16 cellular contexts compared by ENCODE assay signal in genomic region chr19:18508585-18508984, GRCh38. TPM values are rescaled to one million over a fixed set of nuclear protein-coding genes. Genes with fewer than 3 reads are reported as not detected.
DNase-seq lines count a peak whose midpoint lies in the region; ATAC-seq, FAIRE-seq and TF ChIP-seq lines count a peak whose summit lies in the region.
"Had no signal": no experiment of that assay in that cellular context is flagged by ENCODE, and none has a peak within 500 bp of the region (broad histone marks: within the 10 kb centered on the region; RNA-seq: fewer than 3 reads in every experiment).

No MANE protein-coding gene starts in this region.

- H2AFZ ChIP-seq in K562 (ENCODE audit: low read depth, low read length) (no peak overlapping the region), mesenchymal stem cell (ENCODE audit: low read depth, low read length) (no peak overlapping the region), OCI-LY7 (ENCODE audit: low read length) (no peak overlapping the region)

- H2BK120ac ChIP-seq in mesenchymal stem cell (ENCODE audit: low read depth, low read length) = no peak overlapping the region

- no peak overlapping the region for H2BK15ac ChIP-seq in mesenchymal stem cell (ENCODE audit: low read depth, poor library complexity, severe bottlenecking)

- H3K79me2 ChIP-seq in K562 (ENCODE audit: control insufficient read depth, insufficient read depth, low read length) = peaks cover 96% of the 10 kb centered on the region
- peaks cover 51% of the 10 kb centered on the region for H3K79me2 ChIP-seq in OCI-LY7 (ENCODE audit: insufficient read depth, low read depth, low read length)

- BruUV-seq in K562 (replicated peaks; lab: Mats Ljungman, UMichigan) (no TSS peak), OCI-LY7 (replicated peaks; lab: Mats Ljungman, UMichigan) (no TSS peak)

- POLR2A ChIA-PET in K562 (lab: Yijun Ruan, JAX) = interaction anchor here (0.6 to 9.2 kb wide), 5 partner anchors 11 to 25 kb away, joined by 3 to 84 read pairs (median 4); partner anchors contain the start of gene ELL
- POLR2A ChIA-PET in OCI-LY7 (lab: Charles Lee) = interaction anchor here (0.9 kb wide), 1 partner anchor 10 kb away, joined by 4 read pairs; no protein-coding TSS in a partner anchor

- WGBS in heart left ventricle, 4 donors = 78 to 95% (median 87%) methylated on average over 5 to 7 of the region's 7 CpGs
- WGBS in K562 (ENCODE audit: insufficient coverage, low coverage, missing lambda C conversion rate) = 83% methylated on average over 7 of the region's 7 CpGs
- 87% methylated on average over 6 of the region's 7 CpGs for WGBS in mesenchymal stem cell

- H2AK5ac ChIP-seq in mesenchymal stem cell (ENCODE audit: low read length, severe bottlenecking) = no peak overlapping the region

- no peak for FAIRE-seq in K562 (lab: Jason Lieb, UNC)

- H3K4ac ChIP-seq in mesenchymal stem cell (ENCODE audit: low read depth in 1 of 2, low read length in 2 of 2) = no peak overlapping the region

- in situ Hi-C loops in K562 (cut with MboI) = no loop called here

- TF ChIP-seq RAD21 in K562 (CRISPR knock-in tag; conservative IDR thresholded peaks at IDR 0.05 in 1 of 2, IDR thresholded peaks at IDR 0.05 in 1 of 2) = no peak

- H3K27ac ChIP-seq in heart left ventricle = peak overlapping the region in 11 of 12 donors; percentile 51 to 93 (median 78)
- peak overlapping the region; percentile 46; the same call in 2 of the 3 replicates for H3K27ac ChIP-seq in K562 (ENCODE audit: extremely low read depth, low read depth, low read length)
- H3K27ac ChIP-seq in mesenchymal stem cell (ENCODE audit: low read length, poor library complexity, severe bottlenecking) = no peak overlapping the region
- peak overlapping the region; percentile 38 to 62 for H3K27ac ChIP-seq in uterus
- H3K27ac ChIP-seq in OCI-LY7 (ENCODE audit: low read depth, low read length, poor library complexity, severe bottlenecking) = no peak overlapping the region

- H4K20me1 ChIP-seq in K562 (replicated peaks; ENCODE audit: control insufficient read depth, insufficient read depth, low read length) (peaks cover 78% of the 10 kb centered on the region), OCI-LY7 (ENCODE audit: insufficient read depth, low read length) (peaks cover 7% of the 10 kb centered on the region; the same call in 1 of the 2 replicates)

- no peak overlapping the region for H3K18ac ChIP-seq in mesenchymal stem cell (ENCODE audit: low read depth in 1 of 2, low read length in 2 of 2)

- CTCF ChIA-PET in K562 (lab: Yijun Ruan, JAX; ENCODE audit: low intra/inter-chr PET ratio) (no interaction called here), OCI-LY7 (lab: Charles Lee; ENCODE audit: unreplicated experiment) (no interaction called here)

- H3K9ac ChIP-seq in K562 (ENCODE audit: insufficient read depth in 1 of 2, low read depth in 2 of 2, low read length in 2 of 2) = peak overlapping the region in 1 of 2 experiments; percentile 76; a peak in 2 of 4 replicates
- H3K9ac ChIP-seq in mesenchymal stem cell (ENCODE audit: low read length) = peak overlapping the region; percentile 6

- H3K79me1 ChIP-seq in mesenchymal stem cell (replicated peaks; ENCODE audit: low read length, poor library complexity, severe bottlenecking) = peaks cover 13% of the 10 kb centered on the region

- H3K27me3 ChIP-seq in heart left ventricle = no peaks in the 10 kb centered on the region
- H3K27me3 ChIP-seq in K562 (ENCODE audit: control insufficient read depth in 2 of 2, insufficient read depth in 2 of 2, low read length in 2 of 2) = no peaks in the 10 kb centered on the region
- no peaks in the 10 kb centered on the region for H3K27me3 ChIP-seq in mesenchymal stem cell (ENCODE audit: control insufficient read depth in 1 of 2, insufficient read depth in 1 of 2, low read length in 2 of 2)
- H3K27me3 ChIP-seq in uterus = no peaks in the 10 kb centered on the region

- no peak overlapping the region for H2BK12ac ChIP-seq in mesenchymal stem cell (ENCODE audit: low read length in 2 of 2)

- H3K9me3 ChIP-seq in heart left ventricle = no peaks in the 10 kb centered on the region
- H3K9me3 ChIP-seq in K562 (replicated peaks; ENCODE audit: control insufficient read depth, insufficient read depth, low read depth, low read length) = no peaks in the 10 kb centered on the region
- H3K9me3 ChIP-seq in mesenchymal stem cell (ENCODE audit: control insufficient read depth, low read length) = no peaks in the 10 kb centered on the region
- H3K9me3 ChIP-seq in uterus = no peaks in the 10 kb centered on the region
- H3K9me3 ChIP-seq in OCI-LY7 (ENCODE audit: low read length) = no peaks in the 10 kb centered on the region

- H3K36me3 ChIP-seq in heart left ventricle = no peaks in the 10 kb centered on the region
- H3K36me3 ChIP-seq in K562 (ENCODE audit: control insufficient read depth, insufficient read depth, low read length) = peaks cover 3% of the 10 kb centered on the region; the same call in 2 of the 3 replicates
- peaks cover 3 to 12% of the 10 kb centered on the region in 2 experiments for H3K36me3 ChIP-seq in mesenchymal stem cell (ENCODE audit: control insufficient read depth in 1 of 2, insufficient read depth in 2 of 2, low read depth in 1 of 2, low read length in 2 of 2)
- no peaks in the 10 kb centered on the region for H3K36me3 ChIP-seq in uterus
- no peaks in the 10 kb centered on the region for H3K36me3 ChIP-seq in OCI-LY7 (ENCODE audit: insufficient read depth, low read length)

- peak overlapping the region in 1 of 2 experiments; percentile 46 for H3K14ac ChIP-seq in mesenchymal stem cell (ENCODE audit: low read length in 2 of 2)

- TF ChIP-seq EP300 in K562 (IDR thresholded peaks at IDR 0.05; ENCODE audit: low read length) = no peak

- ATAC-seq in heart left ventricle (no peak), Right ventricle myocardium superior (ENCODE audit: poor library complexity) (no peak), K562 (no peak), HG02588 (IDR thresholded peaks at IDR 0.05; ENCODE audit: unreplicated experiment) (no peak)
- ATAC-seq: natural killer cell treated with Interleukin-12 subunit alpha and Interleukin-12 subunit beta and Interleukin-15 and Interleukin-18, amount 100 ng/mL, for 72 hours had no signal

- no peak for TF ChIP-seq POLR2A in heart left ventricle (IDR thresholded peaks at IDR 0.05)
- TF ChIP-seq POLR2A in K562 (conservative IDR thresholded peaks at IDR 0.05) = no peak
- TF ChIP-seq POLR2A in uterus (IDR thresholded peaks at IDR 0.05) = no peak

- H2BK5ac ChIP-seq in mesenchymal stem cell (ENCODE audit: low read depth, low read length, poor library complexity, severe bottlenecking) = no peak overlapping the region

- H3K4me2 ChIP-seq in K562 (ENCODE audit: insufficient read depth, low read length) (no peak overlapping the region), mesenchymal stem cell (ENCODE audit: low read length, poor library complexity, severe bottlenecking) (no peak overlapping the region), OCI-LY7 (ENCODE audit: low read length) (no peak overlapping the region)

- peaks cover 36 to 98% (median 73%) of the 10 kb centered on the region in 12 donors for H3K4me1 ChIP-seq in heart left ventricle
- H3K4me1 ChIP-seq in K562 (replicated peaks in 1 of 2; ENCODE audit: control insufficient read depth in 2 of 2, insufficient read depth in 2 of 2, low read length in 2 of 2) = peaks cover 23 to 57% of the 10 kb centered on the region in 2 experiments
- H3K4me1 ChIP-seq in mesenchymal stem cell (ENCODE audit: control insufficient read depth, insufficient read depth, low read depth, low read length) = peaks cover 61% of the 10 kb centered on the region
- H3K4me1 ChIP-seq in uterus = peaks cover 0 to 25% of the 10 kb centered on the region in 2 donors
- no peaks in the 10 kb centered on the region for H3K4me1 ChIP-seq in OCI-LY7 (ENCODE audit: insufficient read depth, low read length, poor library complexity, severe bottlenecking)

- H4K8ac ChIP-seq in mesenchymal stem cell (ENCODE audit: low read length) = no peak overlapping the region

- no peak for TF ChIP-seq CTCF in heart left ventricle (IDR thresholded peaks at IDR 0.05)
- TF ChIP-seq CTCF in K562 (IDR thresholded peaks at IDR 0.05 in 2 of 3, conservative IDR thresholded peaks at IDR 0.05 in 1 of 3; ENCODE audit: insufficient read depth in 2 of 3, low read depth in 1 of 3, low read length in 3 of 3) = no peak
- no peak for TF ChIP-seq CTCF in uterus (IDR thresholded peaks at IDR 0.05)
- no peak for TF ChIP-seq CTCF in OCI-LY7 (conservative IDR thresholded peaks at IDR 0.05; ENCODE audit: low read length)

- no peak overlapping the region for H3K23ac ChIP-seq in mesenchymal stem cell (ENCODE audit: low read length in 2 of 2)

- H3K4me3 ChIP-seq in heart left ventricle (no peak overlapping the region), K562 (no peak overlapping the region), mesenchymal stem cell (ENCODE audit: insufficient read depth in 1 of 2, low read depth in 1 of 2, low read length in 2 of 2) (no peak overlapping the region), uterus (no peak overlapping the region), OCI-LY7 (ENCODE audit: low read depth, low read length, poor library complexity, severe bottlenecking) (no peak overlapping the region)

- H4K91ac ChIP-seq in mesenchymal stem cell (ENCODE audit: low read length) = no peak overlapping the region

- intact Hi-C loops in heart left ventricle (cut with DNase I) = loop anchor here in 7 of 10 donors (2.0 to 5.0 kb wide), 4 partner anchors 36 to 46 kb away; no protein-coding TSS in a partner anchor
- intact Hi-C loops in Right ventricle myocardium superior (cut with DNase I) = loop anchor here (5.0 kb wide), 1 partner anchor 41 kb away; no protein-coding TSS in a partner anchor
- intact Hi-C loops in K562 (cut with micrococcal nuclease) = no loop called here
- intact Hi-C loops in uterus (cut with DNase I; ENCODE audit: low total_unique reads) = no loop called here
- intact Hi-C loops in OCI-LY7 (cut with micrococcal nuclease; ENCODE audit: unreplicated experiment) = no loop called here

- peaks cover 31% of the 10 kb centered on the region for H3K9me1 ChIP-seq in K562 (ENCODE audit: control insufficient read depth, insufficient read depth, low read length)

- no peak for DNase-seq in heart left ventricle
- DNase-seq in Right ventricle myocardium superior = no peak
- DNase-seq in K562 (ENCODE audit: extremely low read depth in 1 of 4, low spot score in 3 of 4) = no peak
- no peak for DNase-seq in mesenchymal stem cell
- DNase-seq in uterus = no peak
- DNase-seq in activated CD4-positive, alpha-beta T cell treated with anti-CD3 and anti-CD28 coated beads for 4 hours = no peak
- no peak for DNase-seq in OCI-LY7 (ENCODE audit: low spot score)
- DNase-seq: activated naive CD4-positive, alpha-beta T cell treated with anti-CD3 and anti-CD28 coated beads, Interleukin-2, amount 50 U/mL, for 16 hours; cerebellar nuclear complex; GOT3; hippocampal formation; NCI-H1048; NCI-H2171; stimulated activated CD4-positive, alpha-beta T cell treated with anti-CD3 and anti-CD28 coated beads, Interleukin-4, amount 100 ng/mL, for 4 hours had no signal

- H3K9me2 ChIP-seq in OCI-LY7 (ENCODE audit: insufficient read depth, low read length) = no peaks in the 10 kb centered on the region

RNA-seq across cellular contexts. Expression of gene ELL, which starts 13.3 kb away (rescaled TPM):
- total RNA-seq in heart left ventricle (10 to 100 TPM in 4 of 9 donors, 1 to 10 TPM in 5; 5.9 to 17.8 (median 9.1) TPM), Right ventricle myocardium superior (7.5 TPM), K562 (2014; rRNA removed) (12.9 and 16.3 TPM in 2 replicates), K562 (2014; rRNA removed; fragmentation: Illumina TruSeq; extraction: Trizol) (2.8 and 3.2 TPM in 2 replicates), K562 (2015; rRNA removed; fragmentation: Illumina TruSeq; extraction: Trizol) (5.4 and 6.0 TPM in 2 replicates), K562 (2021) (22.1 and 22.5 TPM in 2 replicates), uterus (10 to 100 TPM in 3 of 4 donors, 1 to 10 TPM in 1; 4.1 to 43.5 (median 21.7) TPM), OCI-LY7 (2022) (24.6 and 26.5 TPM in 2 replicates)
- polyA plus RNA-seq in heart left ventricle (1 to 10 TPM; 6.2 to 7.3 TPM), K562 (2011; rRNA removed) (4.0 and 9.2 TPM in 2 replicates), K562 (2014; fragmentation: Illumina TruSeq; extraction: Trizol) (4.1 and 9.6 TPM in 2 replicates), K562 (2014; fragmentation: Nextera tagmentation; extraction: Ambion mirVana) (under 1 TPM; 0.24 to 0.45 TPM), K562 (2014; rRNA removed) (9.0 and 13.2 TPM in 2 replicates)
- total RNA-seq in K562 (2011; cell fraction: chromatin; rRNA removed; ENCODE audit: low replicate concordance) = 26.9 and 68.3 TPM in 2 replicates
- total RNA-seq in K562 (2011; cell fraction: nucleolus; rRNA removed) = 36.6 and 44.4 TPM in 2 replicates
- total RNA-seq in K562 (2011; cell fraction: nucleoplasm; rRNA removed) = 26.0 and 26.8 TPM in 2 replicates
- 4.9 and 11.1 TPM in 2 replicates for polyA plus RNA-seq in K562 (2011; cell fraction: cytosol; rRNA removed)
- 14.6 and 22.8 TPM in 2 replicates for polyA plus RNA-seq in K562 (2011; cell fraction: nucleus; rRNA removed)
- polyA plus RNA-seq in K562 (2012) = 12.3 and 14.0 TPM in 2 replicates
- 2.8 and 4.1 TPM in 2 replicates for polyA minus RNA-seq in K562 (2011; rRNA and poly(A)+ RNA removed)
- 7.6 and 14.9 TPM in 2 replicates for polyA minus RNA-seq in K562 (2011; cell fraction: cytosol; rRNA and poly(A)+ RNA removed)
- polyA minus RNA-seq in K562 (2011; cell fraction: nucleus; rRNA and poly(A)+ RNA removed) = 7.0 and 10.7 TPM in 2 replicates
- 9.8 TPM for polyA plus RNA-seq in mesenchymal stem cell (2013, experiment 1 of 2)
- 9.8 TPM for polyA plus RNA-seq in mesenchymal stem cell (2013, experiment 2 of 2)
- 14.4 and 18.7 TPM in 2 replicates for total RNA-seq in OCI-LY7 (2014; rRNA removed; shearing (Covaris generic))

RNA-seq across cellular contexts. Expression of gene FKBP8, which starts 34.8 kb away (rescaled TPM):
- total RNA-seq in heart left ventricle = 100 to 1,000 TPM; 136 to 353 (median 157) TPM
- polyA plus RNA-seq in heart left ventricle = 100 to 1,000 TPM; 142 to 270 TPM
- total RNA-seq in Right ventricle myocardium superior = 182 TPM
- total RNA-seq in K562 (2011; cell fraction: chromatin; rRNA removed; ENCODE audit: low replicate concordance) = 26.1 and 86.1 TPM in 2 replicates
- total RNA-seq in K562 (2011; cell fraction: nucleolus; rRNA removed) = 93.6 and 114 TPM in 2 replicates
- total RNA-seq in K562 (2011; cell fraction: nucleoplasm; rRNA removed) = 59.8 and 63.9 TPM in 2 replicates
- total RNA-seq in K562 (2014; rRNA removed) = 234 and 260 TPM in 2 replicates
- 16.0 and 21.8 TPM in 2 replicates for total RNA-seq in K562 (2014; rRNA removed; fragmentation: Illumina TruSeq; extraction: Trizol)
- total RNA-seq in K562 (2015; rRNA removed; fragmentation: Illumina TruSeq; extraction: Trizol) = 104 and 106 TPM in 2 replicates
- 228 and 236 TPM in 2 replicates for total RNA-seq in K562 (2021)
- 116 and 176 TPM in 2 replicates for polyA plus RNA-seq in K562 (2011; rRNA removed)
- 199 and 396 TPM in 2 replicates for polyA plus RNA-seq in K562 (2011; cell fraction: cytosol; rRNA removed)
- 128 and 178 TPM in 2 replicates for polyA plus RNA-seq in K562 (2011; cell fraction: nucleus; rRNA removed)
- polyA plus RNA-seq in K562 (2012) = 173 and 302 TPM in 2 replicates
- 62.5 and 201 TPM in 2 replicates for polyA plus RNA-seq in K562 (2014; fragmentation: Illumina TruSeq; extraction: Trizol)
- polyA plus RNA-seq in K562 (2014; fragmentation: Nextera tagmentation; extraction: Ambion mirVana) = 1 to 10 TPM in 1 of 2 experiments, under 1 TPM in 1; 0.46 to 1.0 TPM
- 168 and 203 TPM in 2 replicates for polyA plus RNA-seq in K562 (2014; rRNA removed)
- polyA minus RNA-seq in K562 (2011; rRNA and poly(A)+ RNA removed) = 28.0 and 49.7 TPM in 2 replicates
- 138 and 159 TPM in 2 replicates for polyA minus RNA-seq in K562 (2011; cell fraction: cytosol; rRNA and poly(A)+ RNA removed)
- polyA minus RNA-seq in K562 (2011; cell fraction: nucleus; rRNA and poly(A)+ RNA removed) = 35.5 and 49.0 TPM in 2 replicates
- 175 TPM for polyA plus RNA-seq in mesenchymal stem cell (2013, experiment 1 of 2)
- 169 TPM for polyA plus RNA-seq in mesenchymal stem cell (2013, experiment 2 of 2)
- 100 to 1,000 TPM; 139 to 273 (median 205) TPM for total RNA-seq in uterus
- 159 and 200 TPM in 2 replicates for total RNA-seq in OCI-LY7 (2014; rRNA removed; shearing (Covaris generic))
- 189 and 201 TPM in 2 replicates for total RNA-seq in OCI-LY7 (2022)

RNA-seq across cellular contexts. Expression of gene KXD1, which starts 49.1 kb away (rescaled TPM):
- total RNA-seq in heart left ventricle (100 to 1,000 TPM in 1 of 9 donors, 10 to 100 TPM in 8; 36.1 to 116 (median 46.7) TPM), Right ventricle myocardium superior (44.4 TPM), K562 (2014; rRNA removed) (133 and 147 TPM in 2 replicates), K562 (2014; rRNA removed; fragmentation: Illumina TruSeq; extraction: Trizol) (48.7 and 66.2 TPM in 2 replicates), K562 (2015; rRNA removed; fragmentation: Illumina TruSeq; extraction: Trizol) (80.5 and 83.3 TPM in 2 replicates), K562 (2021) (114 and 118 TPM in 2 replicates), uterus (100 to 1,000 TPM in 1 of 4 donors, 10 to 100 TPM in 3; 30.3 to 113 (median 82.5) TPM), OCI-LY7 (2022) (96.7 and 101 TPM in 2 replicates)
- polyA plus RNA-seq in heart left ventricle (100 to 1,000 TPM in 1 of 2 donors, 10 to 100 TPM in 1; 36.9 to 106 TPM), K562 (2011; rRNA removed) (159 and 217 TPM in 2 replicates), K562 (2014; fragmentation: Illumina TruSeq; extraction: Trizol) (191 and 210 TPM in 2 replicates), K562 (2014; fragmentation: Nextera tagmentation; extraction: Ambion mirVana) (10 to 100 TPM; 21.9 to 41.3 TPM), K562 (2014; rRNA removed) (153 and 177 TPM in 2 replicates)
- total RNA-seq in K562 (2011; cell fraction: chromatin; rRNA removed; ENCODE audit: low replicate concordance) = 91.9 and 173 TPM in 2 replicates
- 110 and 120 TPM in 2 replicates for total RNA-seq in K562 (2011; cell fraction: nucleolus; rRNA removed)
- 109 and 127 TPM in 2 replicates for total RNA-seq in K562 (2011; cell fraction: nucleoplasm; rRNA removed)
- 242 and 309 TPM in 2 replicates for polyA plus RNA-seq in K562 (2011; cell fraction: cytosol; rRNA removed)
- polyA plus RNA-seq in K562 (2011; cell fraction: nucleus; rRNA removed) = 149 and 198 TPM in 2 replicates
- 146 and 182 TPM in 2 replicates for polyA plus RNA-seq in K562 (2012)
- polyA minus RNA-seq in K562 (2011; rRNA and poly(A)+ RNA removed) = 64.2 and 93.8 TPM in 2 replicates
- 88.9 and 91.1 TPM in 2 replicates for polyA minus RNA-seq in K562 (2011; cell fraction: cytosol; rRNA and poly(A)+ RNA removed)
- polyA minus RNA-seq in K562 (2011; cell fraction: nucleus; rRNA and poly(A)+ RNA removed) = 27.5 and 34.8 TPM in 2 replicates
- 138 TPM for polyA plus RNA-seq in mesenchymal stem cell (2013, experiment 1 of 2)
- 134 TPM for polyA plus RNA-seq in mesenchymal stem cell (2013, experiment 2 of 2)
- 96.0 and 99.8 TPM in 2 replicates for total RNA-seq in OCI-LY7 (2014; rRNA removed; shearing (Covaris generic))

Comparison
In these comparisons a context has a peak if more than half of its experiments do, and no peak if none do; other contexts are left out.
1. H3K27ac ChIP-seq: peak in heart left ventricle (11 of 12), K562 (single experiment) and uterus (2 of 2); none in mesenchymal stem cell (single experiment) and OCI-LY7 (single experiment).
2. intact Hi-C loops: an anchor here in heart left ventricle (2.0 to 5.0 kb wide) and Right ventricle myocardium superior (5.0 kb wide); none called in K562, uterus and OCI-LY7.